ENCODE assay signal across 9 cellular contexts in genomic region chr6:142155895-142156757, GRCh38. TPM values are rescaled to one million over a fixed set of nuclear protein-coding genes. Genes with fewer than 3 reads are reported as not detected.
DNase-seq lines count a peak whose midpoint lies in the region; ATAC-seq, FAIRE-seq and TF ChIP-seq lines count a peak whose summit lies in the region.
"Had no signal": no experiment of that assay in that cellular context is flagged by ENCODE, and none has a peak within 500 bp of the region (broad histone marks: within the 10 kb centered on the region; RNA-seq: fewer than 3 reads in every experiment).

No MANE protein-coding gene starts in this region.

- TF ChIP-seq CTCF in psoas muscle (IDR thresholded peaks at IDR 0.05) (peak; percentile 16), coronary artery (IDR thresholded peaks at IDR 0.05) (no peak)

- ATAC-seq in activated CD4-positive, CD25-positive, alpha-beta regulatory T cell treated with anti-CD3 and anti-CD28 coated beads, Interleukin-2, amount 50 U/mL, for 24 hours, result peak; percentile 34 to 38
- ATAC-seq in HG03159 (IDR thresholded peaks at IDR 0.05; ENCODE audit: unreplicated experiment) (peak; percentile 54), psoas muscle (no peak)

- H3K27me3 ChIP-seq in psoas muscle (ENCODE audit: insufficient read depth in 3 of 3, low read length in 2 of 3), result no peaks in the 10 kb centered on the region

- 53 to 64% (median 61%) methylated on average over 5 of the region's 5 CpGs for WGBS in psoas muscle, 3 donors

- H3K27ac ChIP-seq in psoas muscle, result no peak overlapping the region
- no peak overlapping the region for H3K27ac ChIP-seq in coronary artery

- no peaks in the 10 kb centered on the region for H3K9me3 ChIP-seq in psoas muscle

- H3K36me3 ChIP-seq in psoas muscle (ENCODE audit: insufficient read depth in 1 of 2, low read depth in 1 of 2), result no peaks in the 10 kb centered on the region

- peaks cover 21% of the 10 kb centered on the region for H3K4me1 ChIP-seq in psoas muscle

- FAIRE-seq in frontal cortex (lab: Jason Lieb, UNC), result peak; percentile 95

- intact Hi-C loops in psoas muscle (cut with DNase I), result no loop called here

- H3K4me3 ChIP-seq in psoas muscle (no peak overlapping the region), coronary artery (no peak overlapping the region)

- no peak for DNase-seq in activated CD4-positive, CD25-positive, alpha-beta regulatory T cell (lab: John Stamatoyannopoulos, UW)
- peak; percentile 29 for DNase-seq in SKM-1 treated with dmso at 0.1 percent for 144 hours (lab: John Stamatoyannopoulos, UW; ENCODE audit: unreplicated experiment)
- DNase-seq in frontal cortex (ENCODE audit: low spot score in 2 of 2), result peak in 1 of 2 donors; percentile 3
- DNase-seq in psoas muscle, result no peak
- no peak for DNase-seq in coronary artery (ENCODE audit: low spot score)
- DNase-seq in NK-92 treated with Interleukin-12 subunit alpha and Interleukin-12 subunit beta, amount 100 ng/mL, for 24 hours (lab: John Stamatoyannopoulos, UW), result no peak

RNA-seq across cellular contexts. Expression of gene VTA1, which starts 9.1 kb away (rescaled TPM):
- total RNA-seq in frontal cortex (73.0 TPM), psoas muscle (10 to 100 TPM; 46.9 to 57.9 (median 54.2) TPM)
- polyA plus RNA-seq in psoas muscle, result 100 to 1,000 TPM in 1 of 3 donors, 10 to 100 TPM in 2; 47.2 to 101 (median 69.7) TPM

RNA-seq across cellular contexts. Expression of gene NMBR, which starts 9.2 kb away (rescaled TPM):
- total RNA-seq in frontal cortex, result 4.9 TPM
- total RNA-seq in psoas muscle, result not detected
- not detected for polyA plus RNA-seq in psoas muscle

RNA-seq across cellular contexts. Expression of gene GJE1, which starts 23.4 kb away (rescaled TPM):
- total RNA-seq in frontal cortex, result not detected
- total RNA-seq in psoas muscle, result not detected
- not detected for polyA plus RNA-seq in psoas muscle
- polyA plus RNA-seq: adipose tissue had no signal

Comparison
In these comparisons a context has a peak if more than half of its experiments do, and no peak if none do; other contexts are left out.
1. ATAC-seq: peak in activated CD4-positive, CD25-positive, alpha-beta regulatory T cell treated with anti-CD3 and anti-CD28 coated beads, Interleukin-2, amount 50 U/mL, for 24 hours (2 of 2) and HG03159 (single experiment); none in psoas muscle (0 of 4).